ENCODE assay signal across 12 cellular contexts in genomic region chr3:118080886-118081285, GRCh38.
"Had no signal": no experiment of that assay in that cellular context is flagged by ENCODE, and none has a peak within 500 bp of the region (broad histone marks: within the 10 kb centered on the region; RNA-seq: fewer than 3 reads in every experiment).

No MANE protein-coding gene starts in this region.

- H3K27ac Mint-ChIP-seq: activated CD4-positive, alpha-beta memory T cell treated with anti-CD3 and anti-CD28 coated beads for 36 hours; activated naive CD8-positive, alpha-beta T cell treated with anti-CD3 and anti-CD28 coated beads for 36 hours; nephron progenitor cell had no signal

- H3K9me3 Mint-ChIP-seq: nephron progenitor cell had no signal

- H3K4me1 Mint-ChIP-seq: activated naive CD8-positive, alpha-beta T cell treated with anti-CD3 and anti-CD28 coated beads for 36 hours had no signal

- H3K4me3 Mint-ChIP-seq: activated CD4-positive, alpha-beta memory T cell treated with anti-CD3 and anti-CD28 coated beads for 36 hours; activated naive CD8-positive, alpha-beta T cell treated with anti-CD3 and anti-CD28 coated beads for 36 hours; nephron progenitor cell had no signal

- H3K36me3 Mint-ChIP-seq: activated CD4-positive, alpha-beta memory T cell treated with anti-CD3 and anti-CD28 coated beads for 36 hours; activated naive CD8-positive, alpha-beta T cell treated with anti-CD3 and anti-CD28 coated beads for 36 hours had no signal

- ATAC-seq: esophagus mucosa, left colon, pancreas had no signal

- H3K36me3 ChIP-seq: pancreas had no signal

- H3K4me1 ChIP-seq: pancreas had no signal

- H3K27ac ChIP-seq: pancreas had no signal

- H3K9me3 ChIP-seq: pancreas had no signal

- DNase-seq: activated CD4-positive, alpha-beta memory T cell treated with anti-CD3 and anti-CD28 coated beads for 36 hours; activated gamma-delta T cell; activated naive CD8-positive, alpha-beta T cell treated with anti-CD3 and anti-CD28 coated beads for 36 hours; activated T-cell treated with anti-CD3 and anti-CD28 coated beads, Interleukin-2, amount 50 U/mL, for 48 hours; foreskin fibroblast; glutamatergic neuron; left colon; mesendoderm; nephron progenitor cell; pancreas; T1000 had no signal

- H3K27me3 Mint-ChIP-seq: activated CD4-positive, alpha-beta memory T cell treated with anti-CD3 and anti-CD28 coated beads for 36 hours; activated naive CD8-positive, alpha-beta T cell treated with anti-CD3 and anti-CD28 coated beads for 36 hours had no signal

- H3K27me3 ChIP-seq: pancreas had no signal

- H3K4me3 ChIP-seq: pancreas had no signal
